In the genomic region with DNA sequence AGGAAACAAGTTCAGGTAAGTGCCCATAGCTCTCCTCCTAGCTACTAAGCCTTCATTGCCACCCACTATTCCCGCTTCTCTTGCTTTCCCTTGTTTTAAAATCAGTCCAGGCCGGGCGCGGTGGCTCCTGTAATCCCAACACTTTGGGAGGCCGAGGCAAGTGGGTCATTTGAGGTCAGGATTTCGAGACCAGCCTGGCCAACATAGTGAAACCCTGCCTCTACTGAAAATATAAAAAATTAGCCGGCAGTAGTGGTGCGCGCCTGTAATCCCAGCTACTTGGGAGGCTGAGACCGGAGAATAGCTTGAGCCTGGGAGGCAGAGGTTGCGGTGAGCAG, we compare ENCODE assay signal across 9 cellular contexts. TPM values are rescaled to one million over a fixed set of nuclear protein-coding genes. Genes with fewer than 3 reads are reported as not detected.
A peak's percentile ranks its signal among the peaks of the same experiment; 100 is the strongest.
DNase-seq lines count a peak whose midpoint lies in the region; ATAC-seq, FAIRE-seq and TF ChIP-seq lines count a peak whose summit lies in the region.
"Had no signal": no experiment of that assay in that cellular context is flagged by ENCODE, and none has a peak within 500 bp of the region (broad histone marks: within the 10 kb centered on the region; RNA-seq: fewer than 3 reads in every experiment).

No MANE protein-coding gene starts in this region.

- WGBS in K562 (ENCODE audit: insufficient coverage, low coverage, missing lambda C conversion rate), result 49% methylated on average over 11 of the region's 11 CpGs
- WGBS in suprapubic skin, result 90% methylated on average over 11 of the region's 11 CpGs

- no peaks in the 10 kb centered on the region for H3K36me3 ChIP-seq in Loucy (ENCODE audit: insufficient read depth, low read length)
- no peaks in the 10 kb centered on the region for H3K36me3 ChIP-seq in K562 (ENCODE audit: control insufficient read depth, insufficient read depth, low read length)
- H3K36me3 ChIP-seq in left lung, result no peaks in the 10 kb centered on the region
- no peaks in the 10 kb centered on the region for H3K36me3 ChIP-seq in suprapubic skin
- no peaks in the 10 kb centered on the region for H3K36me3 ChIP-seq in MM.1S (replicated peaks; ENCODE audit: insufficient read depth, low read length)

- FAIRE-seq in K562 (lab: Jason Lieb, UNC), result no peak

- ATAC-seq in K562, result no peak
- no peak for ATAC-seq in left lung

- no peaks in the 10 kb centered on the region for H3F3A ChIP-seq in Loucy (ENCODE audit: low read depth)
- H3F3A ChIP-seq in MM.1S (ENCODE audit: insufficient read depth, low read length), result no peaks in the 10 kb centered on the region

- POLR2A ChIA-PET in K562 (lab: Yijun Ruan, JAX), result interaction anchor here (0.5 to 1.4 kb wide), 6 partner anchors 9 to 323 kb away, joined by 3 to 8 read pairs (median 3); a partner anchor contains a TSS

- H3K4me3 ChIP-seq in Loucy (ENCODE audit: low read length, poor library complexity, severe bottlenecking) (peak overlapping the region; percentile 74), K562 (no peak overlapping the region), left lung (peak overlapping the region in 1 of 2 donors; percentile 37), suprapubic skin (peak overlapping the region; percentile 46), MM.1S (ENCODE audit: low read length) (no peak overlapping the region)

- H3K9me1 ChIP-seq in K562 (ENCODE audit: control insufficient read depth, insufficient read depth, low read length), result no peaks in the 10 kb centered on the region

- TF ChIP-seq EP300 in K562 (IDR thresholded peaks at IDR 0.05; ENCODE audit: low read length) (no peak), suprapubic skin (IDR thresholded peaks at IDR 0.05) (no peak)

- no peak for TF ChIP-seq RAD21 in K562 (CRISPR knock-in tag; conservative IDR thresholded peaks at IDR 0.05 in 1 of 2, IDR thresholded peaks at IDR 0.05 in 1 of 2)

- H3K9me3 ChIP-seq in Loucy (ENCODE audit: insufficient read depth, low read depth, low read length) (no peaks in the 10 kb centered on the region), K562 (replicated peaks; ENCODE audit: control insufficient read depth, insufficient read depth, low read depth, low read length) (no peaks in the 10 kb centered on the region), left lung (no peaks in the 10 kb centered on the region), suprapubic skin (no peaks in the 10 kb centered on the region), MM.1S (replicated peaks; ENCODE audit: insufficient read depth, low read length) (no peaks in the 10 kb centered on the region)

- H3K4me2 ChIP-seq in Loucy (ENCODE audit: low read depth, low read length, poor library complexity, severe bottlenecking) (peak overlapping the region; percentile 84), K562 (ENCODE audit: insufficient read depth, low read length) (no peak overlapping the region; the same call in 1 of the 2 replicates), MM.1S (ENCODE audit: low read depth, low read length) (no peak overlapping the region)

- H3K27ac ChIP-seq in K562 (ENCODE audit: extremely low read depth, low read depth, low read length) (no peak overlapping the region), left lung (peak overlapping the region; percentile 80 to 81), suprapubic skin (peak overlapping the region; percentile 88), MM.1S (ENCODE audit: low read length) (no peak overlapping the region)

- H3K4me1 ChIP-seq in Loucy (ENCODE audit: insufficient read depth, low read length, poor library complexity, severe bottlenecking), result peaks cover 19% of the 10 kb centered on the region
- H3K4me1 ChIP-seq in K562 (replicated peaks in 1 of 2; ENCODE audit: control insufficient read depth in 2 of 2, insufficient read depth in 2 of 2, low read length in 2 of 2), result peaks cover 10 to 22% of the 10 kb centered on the region in 2 experiments; a peak in 4 of 5 replicates
- peaks cover 24 to 51% of the 10 kb centered on the region in 2 donors for H3K4me1 ChIP-seq in left lung
- peaks cover 54% of the 10 kb centered on the region for H3K4me1 ChIP-seq in suprapubic skin
- no peaks in the 10 kb centered on the region for H3K4me1 ChIP-seq in MM.1S (ENCODE audit: low read length)

- no peaks in the 10 kb centered on the region for H3K27me3 ChIP-seq in Loucy (ENCODE audit: insufficient read depth, low read length, poor library complexity, severe bottlenecking)
- peaks cover 0 to 2% of the 10 kb centered on the region in 2 experiments; a peak in 1 of 5 replicates for H3K27me3 ChIP-seq in K562 (ENCODE audit: control insufficient read depth in 2 of 2, insufficient read depth in 2 of 2, low read length in 2 of 2)
- H3K27me3 ChIP-seq in left lung, result peaks cover 0 to 4% of the 10 kb centered on the region in 2 donors
- no peaks in the 10 kb centered on the region for H3K27me3 ChIP-seq in suprapubic skin
- no peaks in the 10 kb centered on the region for H3K27me3 ChIP-seq in MM.1S (replicated peaks; ENCODE audit: insufficient read depth, low read length)

- H4K20me1 ChIP-seq in Loucy (ENCODE audit: insufficient read depth, low read length, poor library complexity, severe bottlenecking) (no peaks in the 10 kb centered on the region), K562 (replicated peaks; ENCODE audit: control insufficient read depth, insufficient read depth, low read length) (no peaks in the 10 kb centered on the region), MM.1S (ENCODE audit: insufficient read depth, low read length) (no peaks in the 10 kb centered on the region)

- in situ Hi-C loops in K562 (cut with MboI), result loop anchor here (5.0 kb wide), 4 partner anchors 71 to 411 kb away; a partner anchor contains a TSS

- peak overlapping the region; percentile 99 for H2AFZ ChIP-seq in Loucy (ENCODE audit: low read length)
- H2AFZ ChIP-seq in K562 (ENCODE audit: low read depth, low read length), result no peak overlapping the region
- no peak overlapping the region for H2AFZ ChIP-seq in MM.1S (ENCODE audit: low read length)

- DNase-seq in K562 (ENCODE audit: extremely low read depth in 1 of 4, low spot score in 3 of 4), result no peak
- no peak for DNase-seq in left lung
- DNase-seq in suprapubic skin (ENCODE audit: low spot score in 2 of 2), result peak in 1 of 2 donors; percentile 65
- DNase-seq in Ammon's horn (ENCODE audit: low spot score), result no peak
- DNase-seq in HT-29 (ENCODE audit: low spot score), result no peak
- no peak for DNase-seq in hypothalamus (lab: John Stamatoyannopoulos, UW)
- DNase-seq in MM.1S, result no peak
- DNase-seq: immature natural killer cell had no signal

- H3K9me2 ChIP-seq in Loucy (replicated peaks; ENCODE audit: low read depth, low read length) (no peaks in the 10 kb centered on the region), MM.1S (replicated peaks; ENCODE audit: insufficient read depth, low read length) (no peaks in the 10 kb centered on the region)

- peak overlapping the region; percentile 33 for H3K9ac ChIP-seq in Loucy (ENCODE audit: low read depth, low read length, poor library complexity, severe bottlenecking)
- H3K9ac ChIP-seq in K562 (ENCODE audit: insufficient read depth in 1 of 2, low read depth in 2 of 2, low read length in 2 of 2), result no peak overlapping the region
- no peak overlapping the region for H3K9ac ChIP-seq in MM.1S (ENCODE audit: low read length)

- TF ChIP-seq POLR2A in K562 (conservative IDR thresholded peaks at IDR 0.05) (no peak), suprapubic skin (IDR thresholded peaks at IDR 0.05) (no peak)

- CTCF ChIA-PET in K562 (lab: Yijun Ruan, JAX; ENCODE audit: low intra/inter-chr PET ratio), result interaction anchor here (0.6 to 3.1 kb wide), 6 partner anchors 57 to 413 kb away, joined by 3 to 25 read pairs (median 6); a partner anchor contains a TSS

- peaks cover 4% of the 10 kb centered on the region for H3K79me2 ChIP-seq in Loucy (ENCODE audit: insufficient read depth, low read length)
- no peaks in the 10 kb centered on the region for H3K79me2 ChIP-seq in K562 (ENCODE audit: control insufficient read depth, insufficient read depth, low read length)
- H3K79me2 ChIP-seq in MM.1S (ENCODE audit: low read length), result no peaks in the 10 kb centered on the region

- no peak for TF ChIP-seq CTCF in Loucy (conservative IDR thresholded peaks at IDR 0.05; ENCODE audit: low read length)
- no peak for TF ChIP-seq CTCF in K562 (IDR thresholded peaks at IDR 0.05 in 2 of 3, conservative IDR thresholded peaks at IDR 0.05 in 1 of 3; ENCODE audit: insufficient read depth in 2 of 3, low read depth in 1 of 3, low read length in 3 of 3)
- no peak for TF ChIP-seq CTCF in left lung (IDR thresholded peaks at IDR 0.05)
- no peak for TF ChIP-seq CTCF in suprapubic skin (IDR thresholded peaks at IDR 0.05)
- no peak for TF ChIP-seq CTCF in MM.1S (IDR thresholded peaks at IDR 0.05; ENCODE audit: low read length)

- intact Hi-C loops in K562 (cut with micrococcal nuclease) (loop anchor here (1.0 to 5.0 kb wide), 4 partner anchors 75 to 651 kb away; a partner anchor contains a TSS), left lung (cut with DNase I) (loop anchor here (10.0 kb wide), 2 partner anchors 73 to 313 kb away; a partner anchor contains a TSS)

- BruUV-seq in K562 (replicated peaks; lab: Mats Ljungman, UMichigan), result no TSS peak

TF ChIP-seq in K562, 482 proteins besides CTCF, POLR2A, EP300 and RAD21 (continues in another document):
- 0 out of 2 replicates have a peak, but pooled peaks have one; percentile 16 for TF ChIP-seq ZNF121 (CRISPR knock-in tag; conservative IDR thresholded peaks at IDR 0.05)
- TF ChIP-seq CEBPG (CRISPR knock-in tag; IDR thresholded peaks at IDR 0.05), result no peak
- 0 out of 4 replicates have a peak, but pooled peaks of 1 of the 2 experiments have one; percentile 8 for TF ChIP-seq CEBPG (tag; conservative IDR thresholded peaks at IDR 0.05 in 1 of 2, IDR thresholded peaks at IDR 0.05 in 1 of 2)

RNA-seq across cellular contexts. Expression of a gene that starts 4.4 kb away (rescaled TPM):
- 0.35 and 1.9 TPM in 2 replicates for total RNA-seq in K562 (2011; cell fraction: chromatin; rRNA removed; ENCODE audit: low replicate concordance)
- 0.26 and 0.50 TPM in 2 replicates for total RNA-seq in K562 (2011; cell fraction: nucleolus; rRNA removed)
- 0.59 and 2.0 TPM in 2 replicates for total RNA-seq in K562 (2011; cell fraction: nucleoplasm; rRNA removed)
- total RNA-seq in K562 (2014; rRNA removed) (0.27 and 0.65 TPM in 2 replicates), K562 (2014; rRNA removed; fragmentation: Illumina TruSeq; extraction: Trizol) (0.62 and 0.67 TPM in 2 replicates), K562 (2015; rRNA removed; fragmentation: Illumina TruSeq; extraction: Trizol) (0.68 and 0.91 TPM in 2 replicates), K562 (2021) (1.4 and 1.6 TPM in 2 replicates), left lung (10 to 100 TPM; 42.3 to 49.2 TPM), suprapubic skin (10 to 100 TPM; 25.9 to 59.4 (median 49.3) TPM)
- polyA plus RNA-seq in K562 (2011; rRNA removed) (0.60 and 1.6 TPM in 2 replicates), K562 (2014; fragmentation: Illumina TruSeq; extraction: Trizol) (0.64 and 0.76 TPM in 2 replicates), K562 (2014; fragmentation: Nextera tagmentation; extraction: Ambion mirVana) (under 1 TPM; 0.28 to 0.89 TPM), K562 (2014; rRNA removed) (0.39 and 0.57 TPM in 2 replicates)
- polyA plus RNA-seq in K562 (2011; cell fraction: cytosol; rRNA removed), result 0.33 and 1.4 TPM in 2 replicates
- 0.30 and 1.1 TPM in 2 replicates for polyA plus RNA-seq in K562 (2011; cell fraction: nucleus; rRNA removed)
- 0.68 and 1.1 TPM in 2 replicates for polyA plus RNA-seq in K562 (2012)
- 1.1 and 5.9 TPM in 2 replicates for polyA minus RNA-seq in K562 (2011; rRNA and poly(A)+ RNA removed)
- 0.38 and 1.5 TPM in 2 replicates for polyA minus RNA-seq in K562 (2011; cell fraction: cytosol; rRNA and poly(A)+ RNA removed)
- polyA minus RNA-seq in K562 (2011; cell fraction: nucleus; rRNA and poly(A)+ RNA removed), result 0.67 and 2.6 TPM in 2 replicates
- total RNA-seq in HT-29 (2014; rRNA removed; shearing (Covaris generic)), result 4.9 and 5.2 TPM in 2 replicates

Comparison
In these comparisons a context has a peak if more than half of its experiments do, and no peak if none do; other contexts are left out.
1. H3K4me3 ChIP-seq: peak in Loucy (single experiment) and suprapubic skin (single experiment); none in K562 (single experiment) and MM.1S (single experiment).
2. H3K27ac ChIP-seq: peak in left lung (2 of 2) and suprapubic skin (single experiment); none in K562 (single experiment) and MM.1S (single experiment).